ENCODE assay signal across 12 cellular contexts in the genomic region with DNA sequence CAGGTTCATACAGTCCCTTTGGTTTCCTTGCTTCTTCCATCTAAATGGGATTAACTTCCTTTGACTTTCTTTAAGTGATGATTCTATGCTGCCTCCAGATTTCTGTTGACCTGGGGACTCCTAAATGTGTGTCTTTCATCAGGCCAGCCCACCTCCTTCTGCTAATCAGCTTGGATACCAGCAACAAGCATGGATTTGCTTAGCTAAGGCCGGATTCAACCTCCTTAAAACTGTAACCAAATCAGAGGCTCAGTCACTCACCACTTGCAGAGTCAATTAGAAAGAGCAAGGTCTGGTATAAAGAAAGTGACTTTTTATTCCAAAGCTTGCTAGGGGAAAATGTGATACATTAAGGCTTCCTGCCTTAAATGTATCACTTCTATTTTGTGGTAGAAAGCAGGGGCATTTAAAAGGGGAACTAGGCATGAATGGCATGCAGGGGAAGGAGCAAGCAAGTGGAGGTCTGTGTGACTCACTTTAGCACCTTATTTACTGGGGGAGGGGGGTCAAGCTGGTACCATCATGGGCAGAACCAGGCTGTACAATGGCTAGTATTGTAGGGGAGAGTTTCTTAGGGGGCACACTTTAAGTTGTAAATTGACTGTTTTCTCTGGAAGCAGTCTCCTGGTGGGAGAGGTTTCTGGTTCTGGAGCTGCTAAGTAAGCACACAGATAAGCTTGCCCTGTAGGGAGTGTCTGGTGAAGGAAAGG.
A peak's percentile ranks its signal among the peaks of the same experiment; 100 is the strongest.
DNase-seq lines count a peak whose midpoint lies in the region; ATAC-seq, FAIRE-seq and TF ChIP-seq lines count a peak whose summit lies in the region.
"Had no signal": no experiment of that assay in that cellular context is flagged by ENCODE, and none has a peak within 500 bp of the region (broad histone marks: within the 10 kb centered on the region; RNA-seq: fewer than 3 reads in every experiment).

No MANE protein-coding gene starts in this region.

- in situ Hi-C loops in G401 (cut with HindIII; ENCODE audit: low sequenced_read_pairs) = no loop called here

- H3K9me3 ChIP-seq in PC-9 (ENCODE audit: insufficient read depth, low read depth) = peaks cover 31% of the 10 kb centered on the region
- H3K9me3 ChIP-seq: BLaER1 had no signal

- H3F3A ChIP-seq in PC-9 (ENCODE audit: insufficient read depth, low read depth) = no peaks in the 10 kb centered on the region

- POLR2A ChIA-PET in PC-9 (lab: Charles Lee; ENCODE audit: unreplicated experiment) = no interaction called here

- BruUV-seq in PC-9 (replicated peaks; lab: Mats Ljungman, UMichigan) = no TSS peak

- no peaks in the 10 kb centered on the region for H3K79me2 ChIP-seq in PC-9 (ENCODE audit: low read depth)

- ATAC-seq in GM18511 (IDR thresholded peaks at IDR 0.05; ENCODE audit: unreplicated experiment) (peak; percentile 65), HG03442 (IDR thresholded peaks at IDR 0.05; ENCODE audit: unreplicated experiment) (peak; percentile 55)
- ATAC-seq: SK-N-SH treated with all-trans-retinoic acid at 6 μM for 48 hours had no signal

- DNase-seq in PC-9 = no peak
- peak; percentile 20 for DNase-seq in kidney glomerular epithelial cell (lab: John Stamatoyannopoulos, UW)
- DNase-seq in G401 (ENCODE audit: low spot score) = no peak
- DNase-seq in DMS79 (lab: John Stamatoyannopoulos, UW) = no peak
- no peak for DNase-seq in germinal center (ENCODE audit: low spot score)
- DNase-seq in GM12891 (ENCODE audit: insufficient read length, low spot score) = no peak
- DNase-seq: NCI-H1092 treated with DMSO at 0.1 percent for 48 hours, NCI-H526 had no signal

- no peaks in the 10 kb centered on the region for H3K9me2 ChIP-seq in PC-9 (ENCODE audit: insufficient read depth)

- intact Hi-C loops in PC-9 (cut with micrococcal nuclease; ENCODE audit: unreplicated experiment) = no loop called here

- FAIRE-seq in GM12891 (lab: Jason Lieb, UNC) = no peak

- H3K36me3 ChIP-seq in PC-9 (ENCODE audit: low read depth) = no peaks in the 10 kb centered on the region
- H3K36me3 ChIP-seq: BLaER1 had no signal

- peak overlapping the region; percentile 61; the same call in 1 of the 2 replicates for H2AFZ ChIP-seq in PC-9

- TF ChIP-seq POLR2A in GM12891 (IDR thresholded peaks at IDR 0.05; ENCODE audit: low read depth, low read length) = no peak

- no peak overlapping the region for H3K27ac ChIP-seq in PC-9
- H3K27ac ChIP-seq: BLaER1 had no signal

- CTCF ChIA-PET in PC-9 (lab: Charles Lee) = interaction anchor here (0.5 kb wide), 1 partner anchor 167 kb away, joined by 6 read pairs; no protein-coding TSS in a partner anchor

- no peak overlapping the region for H3K4me3 ChIP-seq in PC-9
- H3K4me3 ChIP-seq: BLaER1 had no signal

- peaks cover 49% of the 10 kb centered on the region for H3K4me1 ChIP-seq in PC-9 (replicated peaks; ENCODE audit: insufficient read depth)

- no peaks in the 10 kb centered on the region for H4K20me1 ChIP-seq in PC-9 (ENCODE audit: insufficient read depth)
- H4K20me1 ChIP-seq: BLaER1 had no signal

- H3K4me2 ChIP-seq in PC-9 = 0 out of 2 replicates have a peak overlapping the region, but pooled peaks have one; percentile 19
- H3K4me2 ChIP-seq: BLaER1 had no signal

- no peaks in the 10 kb centered on the region for H3K27me3 ChIP-seq in PC-9 (ENCODE audit: insufficient read depth, low read depth)
- H3K27me3 ChIP-seq: BLaER1 had no signal

- no peak for TF ChIP-seq CTCF in PC-9 (conservative IDR thresholded peaks at IDR 0.05)

TF ChIP-seq in GM12891, 5 proteins besides CTCF, POLR2A, EP300 and RAD21:
- TF ChIP-seq PAX5 (IDR thresholded peaks at IDR 0.05; ENCODE audit: insufficient read depth, low read length, severe bottlenecking) (no peak), POLR2AphosphoS5 (IDR thresholded peaks at IDR 0.05; ENCODE audit: low read depth, low read length) (no peak), SPI1 (IDR thresholded peaks at IDR 0.05; ENCODE audit: low read depth, low read length) (no peak), POU2F2 (IDR thresholded peaks at IDR 0.05; ENCODE audit: low read depth, low read length) (no peak), TAF1 (IDR thresholded peaks at IDR 0.05; ENCODE audit: low read depth, low read length) (no peak)
TF ChIP-seq in GM12891: peak in this region for 0.
